In genomic region chr2:52112141-52112540, GRCh38 we compare ENCODE assay signal across 23 cellular contexts.
DNase-seq lines count a peak whose midpoint lies in the region; ATAC-seq and TF ChIP-seq lines count a peak whose summit lies in the region.
"Had no signal": no experiment of that assay in that cellular context is flagged by ENCODE, and none has a peak within 500 bp of the region (broad histone marks: within the 10 kb centered on the region; RNA-seq: fewer than 3 reads in every experiment).

No MANE protein-coding gene starts in this region.

- no peaks in the 10 kb centered on the region for H3K27me3 ChIP-seq in OCI-LY3 (ENCODE audit: low read depth, low read length)
- no peaks in the 10 kb centered on the region for H3K27me3 ChIP-seq in adipocyte (replicated peaks; ENCODE audit: control insufficient read depth, insufficient read depth, low read length)
- no peaks in the 10 kb centered on the region for H3K27me3 ChIP-seq in osteoblast (ENCODE audit: insufficient read depth, low read length)
- H3K27me3 ChIP-seq: BE2C; BLaER1 treated with 17β-estradiol and CSF1 and Interleukin-3, amounts not matched to agents 10 nM and 100 nM had no signal

- H3K4me2 ChIP-seq in OCI-LY3 (ENCODE audit: low read length) (no peak overlapping the region), osteoblast (ENCODE audit: insufficient read depth, low read length) (no peak overlapping the region)
- H3K4me2 ChIP-seq: A549; BLaER1 treated with 17β-estradiol and CSF1 and Interleukin-3, amounts not matched to agents 10 nM and 100 nM had no signal

- no peak overlapping the region for H3K4me3 ChIP-seq in OCI-LY3 (ENCODE audit: low read length)
- H3K4me3 ChIP-seq in adipocyte (ENCODE audit: low read length): no peak overlapping the region
- H3K4me3 ChIP-seq in fibroblast of the aortic adventitia (ENCODE audit: low read depth, low read length): no peak overlapping the region
- no peak overlapping the region for H3K4me3 ChIP-seq in osteoblast (ENCODE audit: insufficient read depth, low read length)
- H3K4me3 ChIP-seq: A549; BLaER1 treated with 17β-estradiol and CSF1 and Interleukin-3, amounts not matched to agents 10 nM and 100 nM; HAP-1 had no signal

- H3K4me1 ChIP-seq in OCI-LY3 (ENCODE audit: low read length): 0 out of 2 replicates have a peak, but pooled peaks cover 2% of the 10 kb centered on the region
- H3K4me1 ChIP-seq in adipocyte (ENCODE audit: control insufficient read depth, insufficient read depth, low read length): peaks cover 31% of the 10 kb centered on the region
- H3K4me1 ChIP-seq in osteoblast (ENCODE audit: insufficient read depth, low read length): peaks cover 11% of the 10 kb centered on the region
- H3K4me1 ChIP-seq: A549; BLaER1 treated with 17β-estradiol and CSF1 and Interleukin-3, amounts not matched to agents 10 nM and 100 nM; HAP-1 had no signal

- no peak overlapping the region for H3K4me3 Mint-ChIP-seq in stimulated activated naive B cell treated with anti-CD40 and anti-IgM and Interleukin-4, amounts not matched to agents 10 μg/mL and 1 μg/mL and 100 μg/mL, for 72 hours
- H3K4me3 Mint-ChIP-seq: CD14-positive monocyte; CD4-positive, alpha-beta memory T cell; HFFc6 had no signal

- H3K9me3 ChIP-seq in OCI-LY3 (ENCODE audit: insufficient read depth, low read length) (no peaks in the 10 kb centered on the region), adipocyte (ENCODE audit: control insufficient read depth, low read length) (no peaks in the 10 kb centered on the region), osteoblast (ENCODE audit: low read depth, low read length) (no peaks in the 10 kb centered on the region)
- H3K9me3 ChIP-seq: BE2C, HAP-1 had no signal

- H3K36me3 ChIP-seq in OCI-LY3 (replicated peaks; ENCODE audit: low read depth, low read length) (peaks cover 3% of the 10 kb centered on the region), adipocyte (ENCODE audit: control insufficient read depth, insufficient read depth, low read length, severe bottlenecking) (no peaks in the 10 kb centered on the region), osteoblast (ENCODE audit: insufficient read depth, low read length) (no peaks in the 10 kb centered on the region)
- H3K36me3 ChIP-seq: BE2C; BLaER1 treated with 17β-estradiol and CSF1 and Interleukin-3, amounts not matched to agents 10 nM and 100 nM; HAP-1 had no signal

- no peaks in the 10 kb centered on the region for H3K4me1 Mint-ChIP-seq in stimulated activated naive B cell treated with anti-CD40 and anti-IgM and Interleukin-4, amounts not matched to agents 10 μg/mL and 1 μg/mL and 100 μg/mL, for 72 hours
- H3K4me1 Mint-ChIP-seq: CD14-positive monocyte; CD4-positive, alpha-beta memory T cell had no signal

- DNase-seq in adipocyte (ENCODE audit: low read depth) (peak; percentile 61), fibroblast of the aortic adventitia (ENCODE audit: low read depth) (peak; percentile 6), osteoblast (ENCODE audit: insufficient read length, low spot score, missing footprints) (no peak), islet precursor cell (no peak)
- DNase-seq in stimulated activated naive B cell treated with anti-CD40 and anti-IgM and Interleukin-4, amounts not matched to agents 10 μg/mL and 1 μg/mL and 100 μg/mL, for 72 hours: no peak
- DNase-seq: 8988T; ACHN; AML-193; BE2C; Calu3; CD4-positive, alpha-beta memory T cell; COR-L47; DMS53; DMS79 treated with DMSO at 0.1 percent for 48 hours; GF-D8; GOT3; HFFc6 had no signal

- no peaks in the 10 kb centered on the region for H3K36me3 Mint-ChIP-seq in stimulated activated naive B cell treated with anti-CD40 and anti-IgM and Interleukin-4, amounts not matched to agents 10 μg/mL and 1 μg/mL and 100 μg/mL, for 72 hours
- H3K36me3 Mint-ChIP-seq: CD14-positive monocyte; CD4-positive, alpha-beta memory T cell had no signal

- H3K27ac ChIP-seq in OCI-LY3 (ENCODE audit: low read length) (no peak overlapping the region), osteoblast (ENCODE audit: low read depth, low read length) (no peak overlapping the region)
- H3K27ac ChIP-seq: A549; BLaER1 treated with 17β-estradiol and CSF1 and Interleukin-3, amounts not matched to agents 10 nM and 100 nM had no signal

- peaks cover 0 to 2% of the 10 kb centered on the region in 2 donors for H3K9me3 Mint-ChIP-seq in stimulated activated naive B cell treated with anti-CD40 and anti-IgM and Interleukin-4, amounts not matched to agents 10 μg/mL and 1 μg/mL and 100 μg/mL, for 72 hours

- no peaks in the 10 kb centered on the region for H4K20me1 ChIP-seq in OCI-LY3 (ENCODE audit: insufficient read depth, low read length)
- no peaks in the 10 kb centered on the region for H4K20me1 ChIP-seq in osteoblast (ENCODE audit: insufficient read depth, low read length)
- H4K20me1 ChIP-seq: BLaER1 treated with 17β-estradiol and CSF1 and Interleukin-3, amounts not matched to agents 10 nM and 100 nM had no signal

- H3K27me3 Mint-ChIP-seq in stimulated activated naive B cell treated with anti-CD40 and anti-IgM and Interleukin-4, amounts not matched to agents 10 μg/mL and 1 μg/mL and 100 μg/mL, for 72 hours: no peaks in the 10 kb centered on the region
- H3K27me3 Mint-ChIP-seq: CD4-positive, alpha-beta memory T cell had no signal

- no peak overlapping the region for H3K27ac Mint-ChIP-seq in stimulated activated naive B cell treated with anti-CD40 and anti-IgM and Interleukin-4, amounts not matched to agents 10 μg/mL and 1 μg/mL and 100 μg/mL, for 72 hours
- H3K27ac Mint-ChIP-seq: CD14-positive monocyte; CD4-positive, alpha-beta memory T cell; HFFc6 had no signal

- TF ChIP-seq CTCF in OCI-LY3 (IDR thresholded peaks at IDR 0.05; ENCODE audit: low read depth, low read length): no peak
- TF ChIP-seq CTCF in fibroblast of the aortic adventitia (IDR thresholded peaks at IDR 0.05; ENCODE audit: insufficient read depth, low read length): no peak
- no peak for TF ChIP-seq CTCF in osteoblast (IDR thresholded peaks at IDR 0.05; ENCODE audit: extremely low read depth, low read depth, low read length)

- ATAC-seq in stimulated activated naive B cell treated with anti-CD40 and anti-IgM and Interleukin-4, amounts not matched to agents 10 μg/mL and 1 μg/mL and 100 μg/mL, for 72 hours (replicated peaks): no peak
- no peak for ATAC-seq in HG03439 (IDR thresholded peaks at IDR 0.05; ENCODE audit: unreplicated experiment)
- ATAC-seq: A549 had no signal

- H3K79me2 ChIP-seq in OCI-LY3 (ENCODE audit: low read length) (no peaks in the 10 kb centered on the region), osteoblast (ENCODE audit: insufficient read depth, low read length) (no peaks in the 10 kb centered on the region)

- H2AFZ ChIP-seq in OCI-LY3 (ENCODE audit: low read depth, low read length) (peak overlapping the region; percentile 29; the same call in 1 of the 2 replicates), osteoblast (ENCODE audit: low read length) (peak overlapping the region; percentile 3)

- H3K9ac ChIP-seq in OCI-LY3 (ENCODE audit: low read length) (no peak overlapping the region), adipocyte (ENCODE audit: low read length) (no peak overlapping the region)
- H3K9ac ChIP-seq: BLaER1 treated with 17β-estradiol and CSF1 and Interleukin-3, amounts not matched to agents 10 nM and 100 nM had no signal

Comparison
In these comparisons a context has a peak if more than half of its experiments do, and no peak if none do; other contexts are left out.
1. DNase-seq: peak in adipocyte (single experiment) and fibroblast of the aortic adventitia (single experiment); none in osteoblast (single experiment), stimulated activated naive B cell treated with anti-CD40 and anti-IgM and Interleukin-4, amounts not matched to agents 10 μg/mL and 1 μg/mL and 100 μg/mL, for 72 hours (single experiment) and islet precursor cell (single experiment).